In the genomic region with DNA sequence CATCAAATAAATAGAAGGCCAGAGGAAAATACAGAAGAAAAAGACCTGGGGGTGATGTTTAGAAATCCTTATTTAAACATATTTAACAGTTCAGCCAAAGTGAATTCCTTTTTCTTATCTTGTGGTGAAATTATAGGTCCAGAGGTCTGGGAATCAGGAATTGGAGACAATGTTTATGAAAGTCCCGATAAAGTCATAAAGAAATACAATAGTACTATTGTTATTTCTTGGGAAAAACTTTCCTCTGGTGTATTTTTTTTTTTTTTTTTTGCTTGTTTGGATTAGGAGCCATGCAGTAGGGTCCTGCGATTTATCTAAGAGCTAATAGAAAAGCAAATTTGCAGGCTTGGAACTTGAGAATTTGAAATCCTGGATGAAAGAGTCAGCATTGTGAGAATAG, we compare ENCODE assay signal across 1 cellular context.
TF ChIP-seq lines count a peak whose summit lies in the region.

No MANE protein-coding gene starts in this region.

TF ChIP-seq in HepG2, 621 proteins besides CTCF, POLR2A, EP300 and RAD21 (continued from another document):
- TF ChIP-seq ZNF562 (CRISPR knock-in tag; IDR thresholded peaks at IDR 0.05; ENCODE audit: borderline replicate concordance) = no peak
